In the genomic region with DNA sequence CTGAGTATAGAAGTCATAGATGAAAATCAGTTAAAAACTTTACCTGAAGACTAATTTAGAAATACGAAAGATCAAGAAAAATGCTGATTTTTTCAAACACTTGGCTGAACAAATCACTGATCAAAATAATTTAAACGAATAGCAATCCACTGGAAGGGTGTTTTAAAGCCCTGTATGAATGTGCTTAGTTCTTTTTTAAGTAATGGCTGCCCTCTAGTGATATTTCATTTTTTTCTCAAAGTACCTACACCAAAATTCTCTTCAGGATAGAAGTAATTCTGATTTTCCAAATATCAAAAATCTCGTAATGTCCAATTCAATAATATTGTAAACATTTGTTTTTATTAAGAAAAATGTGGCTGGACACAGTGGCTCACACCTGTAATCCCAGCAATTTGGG, we compare ENCODE assay signal across 16 cellular contexts. TPM values are rescaled to one million over a fixed set of nuclear protein-coding genes. Genes with fewer than 3 reads are reported as not detected.
DNase-seq lines count a peak whose midpoint lies in the region; ATAC-seq and TF ChIP-seq lines count a peak whose summit lies in the region.
"Had no signal": no experiment of that assay in that cellular context is flagged by ENCODE, and none has a peak within 500 bp of the region (broad histone marks: within the 10 kb centered on the region; RNA-seq: fewer than 3 reads in every experiment).

No MANE protein-coding gene starts in this region.

- CTCF ChIA-PET in IMR-90 (lab: Yijun Ruan, JAX) = interaction anchor here (0.7 to 1.4 kb wide), 3 partner anchors 13 to 186 kb away, joined by 3 read pairs; no protein-coding TSS in a partner anchor
- CTCF ChIA-PET in activated CD8-positive, alpha-beta T cell treated with anti-CD3 and anti-CD28 coated beads for 36 hours (lab: Charles Lee) = interaction anchor here (1.2 to 1.6 kb wide), 2 partner anchors 283 to 366 kb away, joined by 3 to 5 read pairs; no protein-coding TSS in a partner anchor

- no peak overlapping the region for H3K14ac ChIP-seq in IMR-90 (replicated peaks; ENCODE audit: low read depth, low read length)

- no peak overlapping the region for H2BK120ac ChIP-seq in IMR-90 (ENCODE audit: low read depth, low read length)

- no peaks in the 10 kb centered on the region for H3K27me3 ChIP-seq in IMR-90 (ENCODE audit: control insufficient read depth, insufficient read depth, low read length)
- H3K27me3 ChIP-seq in liver (ENCODE audit: control insufficient read depth in 4 of 4, insufficient read depth in 4 of 4, low read length in 3 of 4) = no peaks in the 10 kb centered on the region
- H3K27me3 ChIP-seq: gastrocnemius medialis had no signal

- 0 out of 2 replicates have a peak, but pooled peaks cover 2% of the 10 kb centered on the region for H3K4me1 ChIP-seq in IMR-90 (ENCODE audit: control insufficient read depth, insufficient read depth, low read length)
- no peaks in the 10 kb centered on the region for H3K4me1 ChIP-seq in liver (ENCODE audit: control insufficient read depth in 4 of 4, insufficient read depth in 4 of 4, low read length in 3 of 4)
- H3K4me1 ChIP-seq: gastrocnemius medialis had no signal

- H3K9me1 ChIP-seq in IMR-90 (ENCODE audit: insufficient read depth, low read length) = 0 out of 2 replicates have a peak, but pooled peaks cover under 1% of the 10 kb centered on the region

- H2BK15ac ChIP-seq in IMR-90 (ENCODE audit: low read depth, low read length) = no peak overlapping the region

- H2AK5ac ChIP-seq in IMR-90 (ENCODE audit: low read depth, low read length) = no peak overlapping the region

- H2AK9ac ChIP-seq in IMR-90 (replicated peaks; ENCODE audit: low read depth, low read length, poor library complexity) = no peak overlapping the region

- no peak overlapping the region for H3K4me2 ChIP-seq in IMR-90 (ENCODE audit: low read depth, low read length)

- BruUV-seq in IMR-90 (replicated peaks; lab: Mats Ljungman, UMichigan) = no TSS peak

- peak; percentile 47; the same call in 1 of the 2 replicates for ATAC-seq in IMR-90 (ENCODE audit: low read depth)
- no peak for ATAC-seq in activated CD8-positive, alpha-beta T cell treated with anti-CD3 and anti-CD28 coated beads for 36 hours
- ATAC-seq: activated CD4-positive, alpha-beta T cell treated with anti-CD3 and anti-CD28 coated beads for 36 hours; activated T-cell treated with anti-CD3 and anti-CD28 coated beads, Interleukin-2, amount 50 U/mL, for 72 hours; CD8-positive, alpha-beta T cell; gastrocnemius medialis; stimulated activated effector memory CD8-positive, alpha-beta T cell treated with anti-CD3 and anti-CD28 coated beads, Interleukin-12 subunit alpha, Interleukin-12 subunit beta, amount 100 ng/mL, for 72 hours; T-cell had no signal

- H4K20me1 ChIP-seq in IMR-90 (ENCODE audit: insufficient read depth, low read length) = no peaks in the 10 kb centered on the region

- POLR2A ChIA-PET in IMR-90 (lab: Charles Lee; ENCODE audit: unreplicated experiment) = no interaction called here
- POLR2A ChIA-PET in activated CD8-positive, alpha-beta T cell treated with anti-CD3 and anti-CD28 coated beads for 36 hours (lab: Charles Lee) = no interaction called here

- H3K36me3 ChIP-seq in IMR-90 (ENCODE audit: control insufficient read depth, insufficient read depth, low read length) (no peaks in the 10 kb centered on the region), liver (ENCODE audit: control insufficient read depth in 4 of 4, insufficient read depth in 3 of 4, low read depth in 1 of 4, low read length in 3 of 4) (peaks cover 4 to 14% (median 8%) of the 10 kb centered on the region in 4 donors)

- no peak overlapping the region for H2BK20ac ChIP-seq in IMR-90 (ENCODE audit: low read depth, low read length)

- intact Hi-C loops in IMR-90 (cut with micrococcal nuclease) = loop anchor here (2.0 to 10.0 kb wide), 2 partner anchors 283 to 843 kb away; no protein-coding TSS in a partner anchor
- intact Hi-C loops in activated CD8-positive, alpha-beta T cell treated with anti-CD3 and anti-CD28 coated beads for 36 hours (cut with micrococcal nuclease) = no loop called here

- no peak overlapping the region for H3K4me3 ChIP-seq in AG09309 (ENCODE audit: control insufficient read depth, low read depth, low read length)
- no peak overlapping the region for H3K4me3 ChIP-seq in IMR-90 (ENCODE audit: insufficient read depth, low read depth, low read length)
- H3K4me3 ChIP-seq in astrocyte of the spinal cord (ENCODE audit: low read depth, low read length) = no peak overlapping the region
- H3K4me3 ChIP-seq in liver (ENCODE audit: low read depth in 1 of 3, low read length in 3 of 3) = no peak overlapping the region
- no peak overlapping the region for H3K4me3 ChIP-seq in coronary artery
- H3K4me3 ChIP-seq: gastrocnemius medialis had no signal

- TF ChIP-seq CTCF in AG09309 (IDR thresholded peaks at IDR 0.05; ENCODE audit: control insufficient read depth, insufficient read depth, low read depth, low read length, missing control alignments) = peak; percentile 8
- peak; percentile 38 for TF ChIP-seq CTCF in IMR-90 (conservative IDR thresholded peaks at IDR 0.05; ENCODE audit: low read depth, low read length)
- no peak for TF ChIP-seq CTCF in astrocyte of the spinal cord (IDR thresholded peaks at IDR 0.05; ENCODE audit: low read depth, low read length)
- no peak for TF ChIP-seq CTCF in liver (IDR thresholded peaks at IDR 0.05; ENCODE audit: low read depth, low read length, missing input control)
- no peak for TF ChIP-seq CTCF in activated CD8-positive, alpha-beta T cell treated with anti-CD3 and anti-CD28 coated beads for 36 hours (IDR thresholded peaks at IDR 0.05)
- TF ChIP-seq CTCF in coronary artery (IDR thresholded peaks at IDR 0.05) = no peak

- no peaks in the 10 kb centered on the region for H3K9me3 ChIP-seq in IMR-90 (ENCODE audit: control insufficient read depth, insufficient read depth, low read length)
- no peaks in the 10 kb centered on the region for H3K9me3 ChIP-seq in liver (ENCODE audit: control insufficient read depth in 4 of 4, low read length in 3 of 4)
- H3K9me3 ChIP-seq: gastrocnemius medialis had no signal

- no peak for DNase-seq in AG09309 (ENCODE audit: low read depth)
- peak; percentile 17 for DNase-seq in IMR-90
- peak; percentile 9 for DNase-seq in astrocyte of the spinal cord (ENCODE audit: low read depth, low spot score)
- no peak for DNase-seq in NCI-H2029 (lab: John Stamatoyannopoulos, UW)
- DNase-seq in epidermal melanocyte (ENCODE audit: insufficient read length, low spot score) = no peak
- no peak for DNase-seq in activated CD8-positive, alpha-beta T cell treated with anti-CD3 and anti-CD28 coated beads for 36 hours
- DNase-seq in coronary artery (ENCODE audit: low spot score) = no peak
- DNase-seq: activated CD4-positive, alpha-beta T cell treated with anti-CD3 and anti-CD28 coated beads for 36 hours; activated T-cell treated with anti-CD3 and anti-CD28 coated beads, Interleukin-2, amount 50 U/mL, for 72 hours; CD8-positive, alpha-beta T cell; gastrocnemius medialis; MM.1S; stimulated activated CD4-positive, alpha-beta T cell treated with anti-CD3 and anti-CD28 coated beads, Interleukin-4, amount 100 ng/mL, for 24 hours; T-cell had no signal

- WGBS in IMR-90 (ENCODE audit: extremely low coverage in 2 of 2, insufficient read length in 1 of 2), 2 experiments = no CpG with 5 or more reads among the region's 3 CpGs
- WGBS in liver = 74% methylated on average over 3 of the region's 3 CpGs

- no peak overlapping the region for H3K18ac ChIP-seq in IMR-90 (ENCODE audit: low read depth, low read length)

- dilution Hi-C loops in IMR-90 (cut with HindIII; ENCODE audit: low sequenced_read_pairs, unreplicated experiment) = no loop called here

- no peak overlapping the region for H3K56ac ChIP-seq in IMR-90 (ENCODE audit: extremely low read depth, insufficient read depth, low read length)

- H3K27ac Mint-ChIP-seq in activated CD8-positive, alpha-beta T cell treated with anti-CD3 and anti-CD28 coated beads for 36 hours = no peak overlapping the region
- H3K27ac Mint-ChIP-seq: activated CD4-positive, alpha-beta T cell treated with anti-CD3 and anti-CD28 coated beads for 36 hours; activated T-cell treated with anti-CD3 and anti-CD28 coated beads, Interleukin-2, amount 50 U/mL, for 72 hours; CD8-positive, alpha-beta T cell; stimulated activated effector memory CD8-positive, alpha-beta T cell treated with anti-CD3 and anti-CD28 coated beads, Interleukin-12 subunit alpha, Interleukin-12 subunit beta, amount 100 ng/mL, for 72 hours; T-cell had no signal

- no peak overlapping the region for H3K27ac ChIP-seq in IMR-90 (ENCODE audit: insufficient read depth, low read length)
- no peak overlapping the region for H3K27ac ChIP-seq in liver (ENCODE audit: low read depth in 1 of 2, low read length in 2 of 2)
- no peak overlapping the region for H3K27ac ChIP-seq in coronary artery
- H3K27ac ChIP-seq: gastrocnemius medialis had no signal

- H3K9ac ChIP-seq in IMR-90 (ENCODE audit: low read depth, low read length) (no peak overlapping the region), liver (ENCODE audit: low read depth in 1 of 2, low read length in 2 of 2) (no peak overlapping the region)

- no peaks in the 10 kb centered on the region for H3K4me1 Mint-ChIP-seq in activated CD8-positive, alpha-beta T cell treated with anti-CD3 and anti-CD28 coated beads for 36 hours (ENCODE audit: low read depth)
- H3K4me1 Mint-ChIP-seq: activated CD4-positive, alpha-beta T cell treated with anti-CD3 and anti-CD28 coated beads for 36 hours; stimulated activated effector memory CD8-positive, alpha-beta T cell treated with anti-CD3 and anti-CD28 coated beads, Interleukin-12 subunit alpha, Interleukin-12 subunit beta, amount 100 ng/mL, for 72 hours; T-cell had no signal

- H3K9me3 Mint-ChIP-seq in activated CD8-positive, alpha-beta T cell treated with anti-CD3 and anti-CD28 coated beads for 36 hours = no peaks in the 10 kb centered on the region
- H3K9me3 Mint-ChIP-seq: activated T-cell treated with anti-CD3 and anti-CD28 coated beads, Interleukin-2, amount 50 U/mL, for 72 hours; CD8-positive, alpha-beta T cell; stimulated activated effector memory CD8-positive, alpha-beta T cell treated with anti-CD3 and anti-CD28 coated beads, Interleukin-12 subunit alpha, Interleukin-12 subunit beta, amount 100 ng/mL, for 72 hours; T-cell had no signal

- H3K4me3 Mint-ChIP-seq in activated CD8-positive, alpha-beta T cell treated with anti-CD3 and anti-CD28 coated beads for 36 hours = no peak overlapping the region
- H3K4me3 Mint-ChIP-seq: activated CD4-positive, alpha-beta T cell treated with anti-CD3 and anti-CD28 coated beads for 36 hours; activated T-cell treated with anti-CD3 and anti-CD28 coated beads, Interleukin-2, amount 50 U/mL, for 72 hours; CD8-positive, alpha-beta T cell; stimulated activated effector memory CD8-positive, alpha-beta T cell treated with anti-CD3 and anti-CD28 coated beads, Interleukin-12 subunit alpha, Interleukin-12 subunit beta, amount 100 ng/mL, for 72 hours; T-cell had no signal

- no peak overlapping the region for H3K23ac ChIP-seq in IMR-90 (ENCODE audit: low read depth, low read length)

- peaks cover 7% of the 10 kb centered on the region for H3K36me3 Mint-ChIP-seq in activated CD8-positive, alpha-beta T cell treated with anti-CD3 and anti-CD28 coated beads for 36 hours (ENCODE audit: low read depth)
- H3K36me3 Mint-ChIP-seq: stimulated activated effector memory CD8-positive, alpha-beta T cell treated with anti-CD3 and anti-CD28 coated beads, Interleukin-12 subunit alpha, Interleukin-12 subunit beta, amount 100 ng/mL, for 72 hours had no signal

- in situ Hi-C loops in IMR-90 (cut with MboI; ENCODE audit: low sequenced_read_pairs) (no loop called here), astrocyte of the spinal cord (cut with HindIII; ENCODE audit: low sequenced_read_pairs) (no loop called here)

- no peaks in the 10 kb centered on the region for H3K27me3 Mint-ChIP-seq in activated CD8-positive, alpha-beta T cell treated with anti-CD3 and anti-CD28 coated beads for 36 hours
- H3K27me3 Mint-ChIP-seq: activated CD4-positive, alpha-beta T cell treated with anti-CD3 and anti-CD28 coated beads for 36 hours; T-cell had no signal

- H2AFZ ChIP-seq in IMR-90 (replicated peaks; ENCODE audit: low read length, poor library complexity) = no peak overlapping the region

- no peak overlapping the region for H4K91ac ChIP-seq in IMR-90 (ENCODE audit: insufficient read depth, low read depth, low read length)

- TF ChIP-seq POLR2A in IMR-90 (IDR thresholded peaks at IDR 0.05; ENCODE audit: low read depth, low read length) = no peak

- no peak overlapping the region for H2BK5ac ChIP-seq in IMR-90 (ENCODE audit: low read depth, low read length, poor library complexity, severe bottlenecking)

- H3K4ac ChIP-seq in IMR-90 (ENCODE audit: low read depth, low read length) = no peak overlapping the region

- H4K5ac ChIP-seq in IMR-90 (ENCODE audit: low read depth, low read length) = no peak overlapping the region

- H3K79me1 ChIP-seq in IMR-90 (ENCODE audit: low read depth in 1 of 2, low read length in 2 of 2) = no peaks in the 10 kb centered on the region; a peak in 1 of 4 replicates

- no peak overlapping the region for H4K8ac ChIP-seq in IMR-90 (ENCODE audit: low read depth in 2 of 2, low read length in 2 of 2)

- TF ChIP-seq RAD21 in IMR-90 (IDR thresholded peaks at IDR 0.05; ENCODE audit: low read length) (peak; percentile 42), liver (IDR thresholded peaks at IDR 0.05) (peak; percentile 39 to 57)

RNA-seq across cellular contexts. Expression of a gene that starts 32.5 kb away (rescaled TPM):
- total RNA-seq in IMR-90 (2012; rRNA removed) = 0.54 and 3.3 TPM in 2 replicates
- 0.90 and 1.1 TPM in 2 replicates for polyA plus RNA-seq in IMR-90 (2012; rRNA removed)
- 0.10 and 0.18 TPM in 2 replicates for polyA plus RNA-seq in IMR-90 (2012; cell fraction: cytosol; rRNA removed)
- 0.18 and 1.1 TPM in 2 replicates for polyA plus RNA-seq in IMR-90 (2012; cell fraction: nucleus; rRNA removed; ENCODE audit: low replicate concordance)
- 10 to 100 TPM; 24.7 to 25.4 TPM for total RNA-seq in liver
- 10 to 100 TPM in 1 of 2 donors, 1 to 10 TPM in 1; 7.9 to 10.7 TPM for polyA plus RNA-seq in liver
- 1 to 10 TPM; 6.2 to 6.5 TPM for total RNA-seq in activated CD8-positive, alpha-beta T cell treated with anti-CD3 and anti-CD28 coated beads for 36 hours

Comparison
In these comparisons a context has a peak if more than half of its experiments do, and no peak if none do; other contexts are left out.
1. DNase-seq: peak in IMR-90 (single experiment) and astrocyte of the spinal cord (single experiment); none in AG09309 (single experiment), NCI-H2029 (single experiment), epidermal melanocyte (single experiment), activated CD8-positive, alpha-beta T cell treated with anti-CD3 and anti-CD28 coated beads for 36 hours (single experiment) and coronary artery (single experiment).
2. CTCF ChIP-seq: peak in AG09309 (single experiment) and IMR-90 (single experiment); none in astrocyte of the spinal cord (single experiment), liver (single experiment), activated CD8-positive, alpha-beta T cell treated with anti-CD3 and anti-CD28 coated beads for 36 hours (single experiment) and coronary artery (single experiment).